Comparison of ENCODE assay signal across 28 cellular contexts in genomic region chr6:150133686-150134085, GRCh38. TPM values are rescaled to one million over a fixed set of nuclear protein-coding genes. Genes with fewer than 3 reads are reported as not detected.
"Had no signal": no experiment of that assay in that cellular context is flagged by ENCODE, and none has a peak within 500 bp of the region (broad histone marks: within the 10 kb centered on the region; RNA-seq: fewer than 3 reads in every experiment).

No MANE protein-coding gene starts in this region.

- H3K9me3 Mint-ChIP-seq: natural killer cell treated with Interleukin-12 subunit alpha and Interleukin-12 subunit beta and Interleukin-15 and Interleukin-18, amount 100 ng/mL, for 72 hours; type B pancreatic cell had no signal

- H2AFZ ChIP-seq: hepatocyte had no signal

- H3K79me2 ChIP-seq: hepatocyte had no signal

- H3K4me1 ChIP-seq: heart right ventricle, lower lobe of right lung, right atrium auricular region, right lobe of liver, tibial artery, uterus had no signal

- H3K27ac Mint-ChIP-seq: naive thymus-derived CD4-positive, alpha-beta T cell; natural killer cell treated with Interleukin-12 subunit alpha and Interleukin-12 subunit beta and Interleukin-15 and Interleukin-18, amount 100 ng/mL, for 72 hours; progenitor cell of endocrine pancreas; stimulated activated memory B cell treated with anti-CD40 and anti-IgM and Interleukin-4, amounts not matched to agents 10 μg/mL and 1 μg/mL and 100 μg/mL, for 72 hours; type B pancreatic cell had no signal

- H3K9me3 ChIP-seq: left lung, lower lobe of right lung, right atrium auricular region, right lobe of liver, thoracic aorta, tibial artery, uterus had no signal

- H3K27me3 ChIP-seq: left lung, ovary, right atrium auricular region, right lobe of liver, uterus had no signal

- DNase-seq: heart right ventricle; left cardiac atrium; lower lobe of right lung; mammary epithelial cell; mesenchymal stem cell; naive thymus-derived CD4-positive, alpha-beta T cell; ovary; right lobe of liver; stimulated activated CD4-positive, alpha-beta T cell treated with anti-CD3 and anti-CD28 coated beads, Interleukin-1b, Interleukin-23, amount 100 ng/mL, for 48 hours; stimulated activated CD4-positive, alpha-beta T cell treated with anti-CD3 and anti-CD28 coated beads, Interleukin-2, amount 100 ng/mL, for 48 hours; stimulated activated CD4-positive, alpha-beta T cell treated with anti-CD3 and anti-CD28 coated beads, Interleukin-4, amount 100 ng/mL, for 4 hours; stimulated activated CD8-positive, alpha-beta memory T cell treated with anti-CD3 and anti-CD28 coated beads, Interleukin-4, amount 100 ng/mL, for 48 hours; stimulated activated naive CD4-positive, alpha-beta T cell treated with Interleukin-2 at 50 U/mL for 16 hours; stimulated activated naive CD8-positive, alpha-beta T cell treated with anti-CD3 and anti-CD28 coated beads, Interleukin-15, amount 100 ng/mL, for 72 hours; tibial artery; uterus had no signal

- H3K27ac ChIP-seq: heart right ventricle, hepatocyte, lower lobe of right lung, ovary, right atrium auricular region, right lobe of liver, thoracic aorta, tibial artery, uterus had no signal

- H3K36me3 Mint-ChIP-seq: natural killer cell treated with Interleukin-12 subunit alpha and Interleukin-12 subunit beta and Interleukin-15 and Interleukin-18, amount 100 ng/mL, for 72 hours; stimulated activated memory B cell treated with anti-CD40 and anti-IgM and Interleukin-4, amounts not matched to agents 10 μg/mL and 1 μg/mL and 100 μg/mL, for 72 hours; type B pancreatic cell had no signal

- ATAC-seq: heart right ventricle; naive thymus-derived CD4-positive, alpha-beta T cell; natural killer cell treated with Interleukin-12 subunit alpha and Interleukin-12 subunit beta and Interleukin-15 and Interleukin-18, amount 100 ng/mL, for 72 hours; right lobe of liver; stimulated activated memory B cell treated with anti-CD40 and anti-IgM and Interleukin-4, amounts not matched to agents 10 μg/mL and 1 μg/mL and 100 μg/mL, for 72 hours; stimulated activated naive CD8-positive, alpha-beta T cell treated with anti-CD3 and anti-CD28 coated beads, Interleukin-15, amount 100 ng/mL, for 72 hours had no signal

- H3K36me3 ChIP-seq: heart right ventricle, left lung, lower lobe of right lung, ovary, right atrium auricular region, right lobe of liver, thoracic aorta, tibial artery, uterus had no signal

- H3K4me2 ChIP-seq: hepatocyte, smooth muscle cell had no signal

- H3K4me1 Mint-ChIP-seq: naive thymus-derived CD4-positive, alpha-beta T cell; stimulated activated memory B cell treated with anti-CD40 and anti-IgM and Interleukin-4, amounts not matched to agents 10 μg/mL and 1 μg/mL and 100 μg/mL, for 72 hours; stimulated activated naive CD8-positive, alpha-beta T cell treated with anti-CD3 and anti-CD28 coated beads, Interleukin-15, amount 100 ng/mL, for 72 hours had no signal

- H3K4me3 Mint-ChIP-seq: naive thymus-derived CD4-positive, alpha-beta T cell; natural killer cell treated with Interleukin-12 subunit alpha and Interleukin-12 subunit beta and Interleukin-15 and Interleukin-18, amount 100 ng/mL, for 72 hours; stimulated activated memory B cell treated with anti-CD40 and anti-IgM and Interleukin-4, amounts not matched to agents 10 μg/mL and 1 μg/mL and 100 μg/mL, for 72 hours; stimulated activated naive CD8-positive, alpha-beta T cell treated with anti-CD3 and anti-CD28 coated beads, Interleukin-15, amount 100 ng/mL, for 72 hours; type B pancreatic cell had no signal

- H3K4me3 ChIP-seq: heart right ventricle, hepatocyte, left lung, lower lobe of right lung, ovary, right atrium auricular region, right lobe of liver, smooth muscle cell, thoracic aorta, tibial artery, uterus had no signal

RNA-seq across cellular contexts. Expression of gene PPP1R14C, which starts 9.2 kb away (rescaled TPM):
- total RNA-seq: myocyte; naive thymus-derived CD4-positive, alpha-beta T cell; pulmonary artery endothelial cell; right lobe of liver had no signal
- polyA plus RNA-seq: liver; naive thymus-derived CD4-positive, alpha-beta T cell had no signal
